Comparison of ENCODE assay signal across 15 cellular contexts in the genomic region with DNA sequence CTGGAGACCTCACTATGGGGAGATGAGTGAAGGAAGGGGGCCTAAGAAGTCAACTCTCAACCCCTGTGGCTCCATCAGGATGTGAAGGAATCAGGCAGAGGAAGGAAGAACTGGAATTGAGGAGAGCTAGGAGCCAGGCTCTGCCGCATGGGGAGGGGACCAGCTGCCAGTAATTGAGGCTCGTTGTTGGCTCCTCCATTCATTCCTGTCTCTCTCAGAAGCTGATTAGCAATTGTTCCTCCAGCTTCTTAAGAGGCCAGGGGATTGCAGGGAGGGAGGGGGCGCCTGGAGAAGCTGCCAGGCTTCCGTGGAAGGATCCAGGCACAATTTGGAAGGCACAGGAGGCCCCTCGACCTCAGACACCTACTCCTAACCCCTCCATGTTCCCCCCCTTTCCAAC. TPM values are rescaled to one million over a fixed set of nuclear protein-coding genes. Genes with fewer than 3 reads are reported as not detected.
DNase-seq lines count a peak whose midpoint lies in the region; ATAC-seq and TF ChIP-seq lines count a peak whose summit lies in the region.
"Had no signal": no experiment of that assay in that cellular context is flagged by ENCODE, and none has a peak within 500 bp of the region (broad histone marks: within the 10 kb centered on the region; RNA-seq: fewer than 3 reads in every experiment).

No MANE protein-coding gene starts in this region.

- ATAC-seq in natural killer cell = no peak
- ATAC-seq: A549 had no signal

- intact Hi-C loops in natural killer cell (cut with micrococcal nuclease) = no loop called here

- no peak overlapping the region for H3K23ac ChIP-seq in H9 (ENCODE audit: insufficient read length, low read depth, low read length)
- H3K23ac ChIP-seq in neuronal stem cell (ENCODE audit: low read depth, low read length, poor library complexity) = no peak overlapping the region

- no peak overlapping the region for H3K9ac ChIP-seq in H9 (ENCODE audit: extremely low read depth, insufficient read length, low read length)
- no peak overlapping the region for H3K9ac ChIP-seq in neuronal stem cell (ENCODE audit: low read depth, low read length, poor library complexity)

- H2AK5ac ChIP-seq in H9 (ENCODE audit: insufficient read length, low read length) = no peak overlapping the region
- H2AK5ac ChIP-seq in neuronal stem cell (ENCODE audit: low read depth, low read length) = no peak overlapping the region

- H3K27me3 Mint-ChIP-seq in H9 (ENCODE audit: low read depth) = peaks cover 2% of the 10 kb centered on the region
- no peaks in the 10 kb centered on the region for H3K27me3 Mint-ChIP-seq in activated CD4-positive, alpha-beta T cell treated with anti-CD3 and anti-CD28 coated beads, Interleukin-2, amount 10 ng/mL, durations not matched to agents 7 days and 5 days
- peaks cover 0 to 6% of the 10 kb centered on the region in 2 donors for H3K27me3 Mint-ChIP-seq in natural killer cell (ENCODE audit: low read depth in 2 of 2)

- H3K56ac ChIP-seq in H9 (ENCODE audit: insufficient read length, low read depth, low read length) = no peak overlapping the region

- H2BK20ac ChIP-seq in H9 (ENCODE audit: low read depth, low read length, poor library complexity, severe bottlenecking) = no peak overlapping the region

- H3K36me3 ChIP-seq in neuronal stem cell (replicated peaks in 1 of 2; ENCODE audit: control insufficient read depth in 2 of 2, insufficient read depth in 2 of 2, low read length in 2 of 2) = no peaks in the 10 kb centered on the region
- H3K36me3 ChIP-seq: BE2C had no signal

- H3K4me1 ChIP-seq in H9 (ENCODE audit: insufficient read depth, low read length) (peaks cover 5% of the 10 kb centered on the region; the same call in 1 of the 2 replicates), neuronal stem cell (ENCODE audit: control insufficient read depth in 2 of 2, insufficient read depth in 1 of 2, low read depth in 1 of 2, low read length in 2 of 2) (peaks cover 16 to 25% of the 10 kb centered on the region in 2 donors)
- H3K4me1 ChIP-seq: A549, BE2C had no signal

- H4K8ac ChIP-seq in H9 (replicated peaks; ENCODE audit: insufficient read length, low read depth, low read length) = no peak overlapping the region
- no peak overlapping the region for H4K8ac ChIP-seq in neuronal stem cell (ENCODE audit: low read depth, low read length)

- CTCF ChIA-PET in activated CD4-positive, alpha-beta T cell treated with anti-CD3 and anti-CD28 coated beads, Interleukin-2, amount 10 ng/mL, durations not matched to agents 7 days and 5 days (lab: Charles Lee) = interaction anchor here (0.7 kb wide), 1 partner anchor 32 kb away, joined by 3 read pairs; no protein-coding TSS in a partner anchor

- peak; percentile 22 for DNase-seq in activated effector memory CD4-positive, alpha-beta T cell treated with anti-CD3 and anti-CD28 coated beads, Interleukin-2, amount 50 U/mL, for 16 hours
- DNase-seq in activated effector memory CD4-positive, alpha-beta T cell treated with Interleukin-2 at 50 U/mL for 16 hours = no peak
- DNase-seq in H9 = no peak
- DNase-seq in NCI-H82 treated with DMSO at 0.1 percent for 48 hours (lab: John Stamatoyannopoulos, UW; ENCODE audit: unreplicated experiment) = peak; percentile 45
- no peak for DNase-seq in neuronal stem cell (ENCODE audit: low spot score)
- no peak for DNase-seq in activated CD4-positive, alpha-beta T cell treated with anti-CD3 and anti-CD28 coated beads, Interleukin-2, amount 10 ng/mL, durations not matched to agents 7 days and 5 days
- DNase-seq in natural killer cell = no peak
- DNase-seq: BE2C; CD4-positive, alpha-beta memory T cell had no signal

- H3K27me3 ChIP-seq in H9 (ENCODE audit: insufficient read depth, low read length) = no peaks in the 10 kb centered on the region
- H3K27me3 ChIP-seq in neuronal stem cell (ENCODE audit: control insufficient read depth in 3 of 3, insufficient read depth in 3 of 3, low read depth in 1 of 3, low read length in 3 of 3) = no peaks in the 10 kb centered on the region
- H3K27me3 ChIP-seq: BE2C had no signal

- H3K79me1 ChIP-seq in H9 (ENCODE audit: insufficient read depth, low read depth, low read length, poor library complexity, severe bottlenecking) (no peaks in the 10 kb centered on the region), neuronal stem cell (ENCODE audit: low read depth, low read length) (no peaks in the 10 kb centered on the region)

- H2BK5ac ChIP-seq in H9 (ENCODE audit: insufficient read length, low read length) (no peak overlapping the region), neuronal stem cell (ENCODE audit: low read length) (no peak overlapping the region)

- no peak overlapping the region for H3K4ac ChIP-seq in H9 (ENCODE audit: low read depth, low read length)
- no peak overlapping the region for H3K4ac ChIP-seq in neuronal stem cell (ENCODE audit: low read length)

- no peak overlapping the region for H4K91ac ChIP-seq in H9 (ENCODE audit: insufficient read length, low read depth, low read length)
- no peak overlapping the region for H4K91ac ChIP-seq in neuronal stem cell (ENCODE audit: low read depth, low read length, poor library complexity)

- H2BK12ac ChIP-seq in H9 (ENCODE audit: insufficient read length, low read depth, low read length) (no peak overlapping the region), neuronal stem cell (ENCODE audit: low read length) (no peak overlapping the region)

- H3K18ac ChIP-seq in H9 (ENCODE audit: insufficient read length, low read depth, low read length) (peak overlapping the region; percentile 23), neuronal stem cell (ENCODE audit: low read length) (no peak overlapping the region)

- H3K9me3 ChIP-seq in H9 (ENCODE audit: control insufficient read depth, low read depth, low read length) = no peaks in the 10 kb centered on the region
- H3K9me3 ChIP-seq in neuronal stem cell (replicated peaks in 1 of 2; ENCODE audit: control insufficient read depth in 2 of 2, insufficient read depth in 1 of 2, low read depth in 1 of 2, low read length in 2 of 2) = no peaks in the 10 kb centered on the region
- H3K9me3 ChIP-seq: A549, BE2C had no signal

- H3T11ph ChIP-seq in H9 (ENCODE audit: low read length) = no peak overlapping the region

- no peak overlapping the region for H3K27ac ChIP-seq in H9 (ENCODE audit: insufficient read length, low read depth, low read length)
- peak overlapping the region; percentile 59 for H3K27ac ChIP-seq in neuronal stem cell (replicated peaks; ENCODE audit: low read length)
- H3K27ac ChIP-seq: A549, C4-2B had no signal

- H2AFZ ChIP-seq in H9 (ENCODE audit: low read length) = no peak overlapping the region
- H2AFZ ChIP-seq in neuronal stem cell (ENCODE audit: low read length) = peak overlapping the region; percentile 3

- H3K14ac ChIP-seq in H9 (ENCODE audit: insufficient read depth, low read length) = no peak overlapping the region
- peak overlapping the region; percentile 39 for H3K14ac ChIP-seq in neuronal stem cell (ENCODE audit: low read length)

- H3K4me1 Mint-ChIP-seq in H9 = peaks cover 38 to 51% of the 10 kb centered on the region in 2 experiments
- H3K4me1 Mint-ChIP-seq in activated CD4-positive, alpha-beta T cell treated with anti-CD3 and anti-CD28 coated beads, Interleukin-2, amount 10 ng/mL, durations not matched to agents 7 days and 5 days = no peaks in the 10 kb centered on the region
- no peaks in the 10 kb centered on the region for H3K4me1 Mint-ChIP-seq in natural killer cell
- H3K4me1 Mint-ChIP-seq: CD4-positive, alpha-beta memory T cell; IgD-negative memory B cell had no signal

- H4K20me1 ChIP-seq in H9 (ENCODE audit: control insufficient read depth, insufficient read depth, insufficient read length) = no peaks in the 10 kb centered on the region

- H3K4me2 ChIP-seq in H9 (ENCODE audit: insufficient read depth, insufficient read length, low read length) = no peak overlapping the region
- H3K4me2 ChIP-seq in neuronal stem cell (ENCODE audit: insufficient read depth, low read length, poor library complexity, severe bottlenecking) = peak overlapping the region; percentile 18
- H3K4me2 ChIP-seq: A549 had no signal

- no peaks in the 10 kb centered on the region for H3K36me3 Mint-ChIP-seq in H9 (ENCODE audit: insufficient read depth in 1 of 3, low read depth in 3 of 3)
- no peaks in the 10 kb centered on the region for H3K36me3 Mint-ChIP-seq in activated CD4-positive, alpha-beta T cell treated with anti-CD3 and anti-CD28 coated beads, Interleukin-2, amount 10 ng/mL, durations not matched to agents 7 days and 5 days (ENCODE audit: low read depth)
- no peaks in the 10 kb centered on the region for H3K36me3 Mint-ChIP-seq in natural killer cell
- H3K36me3 Mint-ChIP-seq: CD4-positive, alpha-beta memory T cell; IgD-negative memory B cell had no signal

- H3K79me2 ChIP-seq in H9 (ENCODE audit: insufficient read depth, low read length) = no peaks in the 10 kb centered on the region

- TF ChIP-seq CTCF in H9 (conservative IDR thresholded peaks at IDR 0.05) (no peak), natural killer cell (IDR thresholded peaks at IDR 0.05) (no peak)

- WGBS in H9 (ENCODE audit: extremely low coverage, insufficient read length, low lambda C conversion rate) = no CpG with 5 or more reads among the region's 5 CpGs
- WGBS in neuronal stem cell (ENCODE audit: extremely low coverage in 2 of 2, insufficient read length in 2 of 2, insufficient replicate concordance in 1 of 2), 2 donors = no CpG with 5 or more reads among the region's 5 CpGs

- H3K9me3 Mint-ChIP-seq in H9 (no peaks in the 10 kb centered on the region), natural killer cell (no peaks in the 10 kb centered on the region)
- no peaks in the 10 kb centered on the region for H3K9me3 Mint-ChIP-seq in activated CD4-positive, alpha-beta T cell treated with anti-CD3 and anti-CD28 coated beads, Interleukin-2, amount 10 ng/mL, durations not matched to agents 7 days and 5 days

- H2BK120ac ChIP-seq in H9 (ENCODE audit: low read depth, low read length, poor library complexity, severe bottlenecking) (no peak overlapping the region), neuronal stem cell (ENCODE audit: low read depth, low read length) (no peak overlapping the region)

- H3K27ac Mint-ChIP-seq in H9 (no peak overlapping the region; a peak in 1 of 7 replicates), natural killer cell (no peak overlapping the region)
- no peak overlapping the region for H3K27ac Mint-ChIP-seq in activated CD4-positive, alpha-beta T cell treated with anti-CD3 and anti-CD28 coated beads, Interleukin-2, amount 10 ng/mL, durations not matched to agents 7 days and 5 days
- H3K27ac Mint-ChIP-seq: CD4-positive, alpha-beta memory T cell; IgD-negative memory B cell had no signal

- H3K4me3 Mint-ChIP-seq in H9 (no peak overlapping the region; a peak in 1 of 5 replicates), natural killer cell (no peak overlapping the region)
- H3K4me3 Mint-ChIP-seq in activated CD4-positive, alpha-beta T cell treated with anti-CD3 and anti-CD28 coated beads, Interleukin-2, amount 10 ng/mL, durations not matched to agents 7 days and 5 days = no peak overlapping the region
- H3K4me3 Mint-ChIP-seq: CD4-positive, alpha-beta memory T cell; IgD-negative memory B cell had no signal

- H2BK15ac ChIP-seq in H9 (ENCODE audit: low read depth, low read length) = no peak overlapping the region
- no peak overlapping the region for H2BK15ac ChIP-seq in neuronal stem cell (ENCODE audit: low read length)

- POLR2A ChIA-PET in activated CD4-positive, alpha-beta T cell treated with anti-CD3 and anti-CD28 coated beads, Interleukin-2, amount 10 ng/mL, durations not matched to agents 7 days and 5 days (lab: Charles Lee) = no interaction called here

- no peak overlapping the region for H3K4me3 ChIP-seq in neuronal stem cell (ENCODE audit: low read length in 2 of 2)
- H3K4me3 ChIP-seq: A549 had no signal

- no peaks in the 10 kb centered on the region for H3K23me2 ChIP-seq in H9 (ENCODE audit: insufficient read length, low read depth, low read length, poor library complexity, severe bottlenecking)

- H4K5ac ChIP-seq in H9 (ENCODE audit: insufficient read length, low read depth, low read length) = no peak overlapping the region

RNA-seq across cellular contexts. Expression of a gene that starts 20.5 kb away (rescaled TPM):
- total RNA-seq in H9 (2021) (1.5 and 1.9 TPM in 2 replicates), natural killer cell (1 to 10 TPM; 3.4 to 4.6 (median 3.6) TPM)
- 2.0 TPM for polyA plus RNA-seq in neuronal stem cell (2013, experiment 1 of 2)
- 1.4 TPM for polyA plus RNA-seq in neuronal stem cell (2013, experiment 2 of 2)
- total RNA-seq in activated CD4-positive, alpha-beta T cell treated with anti-CD3 and anti-CD28 coated beads, Interleukin-2, amount 10 ng/mL, durations not matched to agents 7 days and 5 days = 1 to 10 TPM; 2.6 to 3.1 TPM

RNA-seq across cellular contexts. Expression of a gene that starts 46.0 kb away (rescaled TPM):
- total RNA-seq in H9 (2021) (60.7 and 65.1 TPM in 2 replicates), natural killer cell (10 to 100 TPM in 2 of 3 donors, 1 to 10 TPM in 1; 6.6 to 15.9 (median 10.8) TPM)
- 74.6 TPM for polyA plus RNA-seq in neuronal stem cell (2013, experiment 1 of 2)
- 76.8 TPM for polyA plus RNA-seq in neuronal stem cell (2013, experiment 2 of 2)
- total RNA-seq in activated CD4-positive, alpha-beta T cell treated with anti-CD3 and anti-CD28 coated beads, Interleukin-2, amount 10 ng/mL, durations not matched to agents 7 days and 5 days = 10 to 100 TPM; 33.7 to 35.9 TPM

RNA-seq across cellular contexts. Expression of a gene that starts 46.1 kb away (rescaled TPM):
- total RNA-seq in H9 (2021) (not detected in 2 replicates), natural killer cell (not detected)
- polyA plus RNA-seq in neuronal stem cell (2013, experiment 1 of 2) = 0.61 TPM
- polyA plus RNA-seq in neuronal stem cell (2013, experiment 2 of 2) = 1.4 TPM
- not detected for total RNA-seq in activated CD4-positive, alpha-beta T cell treated with anti-CD3 and anti-CD28 coated beads, Interleukin-2, amount 10 ng/mL, durations not matched to agents 7 days and 5 days
- total RNA-seq: CD4-positive, alpha-beta memory T cell; Daoy; HT1080 had no signal
- polyA plus RNA-seq: A549; AG04450; CD4-positive, alpha-beta memory T cell; IgD-negative memory B cell had no signal

Comparison
In these comparisons a context has a peak if more than half of its experiments do, and no peak if none do; other contexts are left out.
1. DNase-seq: peak in activated effector memory CD4-positive, alpha-beta T cell treated with anti-CD3 and anti-CD28 coated beads, Interleukin-2, amount 50 U/mL, for 16 hours (single experiment) and NCI-H82 treated with DMSO at 0.1 percent for 48 hours (single experiment); none in activated effector memory CD4-positive, alpha-beta T cell treated with Interleukin-2 at 50 U/mL for 16 hours (single experiment), H9 (single experiment), neuronal stem cell (single experiment), activated CD4-positive, alpha-beta T cell treated with anti-CD3 and anti-CD28 coated beads, Interleukin-2, amount 10 ng/mL, durations not matched to agents 7 days and 5 days (single experiment) and natural killer cell (single experiment).